In the genomic region with DNA sequence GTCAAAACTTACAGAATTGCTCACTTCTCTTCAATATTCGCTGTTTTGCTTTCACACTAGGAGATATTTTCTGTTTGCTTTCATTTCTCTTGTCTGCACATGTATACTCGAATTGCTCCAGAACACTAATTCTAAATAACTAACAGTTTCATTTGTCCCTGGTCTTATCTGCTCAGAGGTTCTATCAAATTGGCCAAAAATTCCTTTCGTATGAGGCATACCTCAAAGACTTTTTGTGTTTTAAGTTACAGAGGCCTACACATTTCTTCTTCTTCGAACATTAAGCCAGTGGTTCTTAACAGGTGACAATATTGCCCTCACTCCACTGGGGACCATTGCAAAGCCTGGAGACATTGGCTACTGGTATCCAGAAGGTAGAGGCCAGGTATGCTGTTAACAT, we compare ENCODE assay signal across 36 cellular contexts.
"Had no signal": no experiment of that assay in that cellular context is flagged by ENCODE, and none has a peak within 500 bp of the region (broad histone marks: within the 10 kb centered on the region; RNA-seq: fewer than 3 reads in every experiment).

No MANE protein-coding gene starts in this region.

- H3K36me3 Mint-ChIP-seq: naive B cell; stimulated activated effector memory CD8-positive, alpha-beta T cell treated with anti-CD3 and anti-CD28 coated beads, Interleukin-12 subunit alpha, Interleukin-12 subunit beta, amount 100 ng/mL, for 72 hours; WTC11 had no signal

- H3K4me2 ChIP-seq: hepatocyte had no signal

- H3K27me3 Mint-ChIP-seq: activated CD4-positive, alpha-beta memory T cell treated with anti-CD3 and anti-CD28 coated beads, Interleukin-2, amount 10 ng/mL, durations not matched to agents 7 days and 5 days; activated CD4-positive, alpha-beta T cell treated with anti-CD3 and anti-CD28 coated beads, Interleukin-2, amount 10 ng/mL, durations not matched to agents 7 days and 5 days; dendritic cell treated with granulocyte-macrophage colony-stimulating factor and Interleukin-4, amounts not matched to agents 40 ng/mL and 50 ng/mL, for 4 days; naive B cell; progenitor cell of endocrine pancreas; stimulated activated naive CD8-positive, alpha-beta T cell treated with anti-CD3 and anti-CD28 coated beads, Interleukin-15, Interleukin-2, amounts not matched to agents 100 ng/mL and 50 ng/mL, for 24 hours had no signal

- H3K4me1 Mint-ChIP-seq: activated CD4-positive, alpha-beta memory T cell treated with anti-CD3 and anti-CD28 coated beads, Interleukin-2, amount 10 ng/mL, durations not matched to agents 7 days and 5 days; activated CD4-positive, alpha-beta T cell treated with anti-CD3 and anti-CD28 coated beads, Interleukin-2, amount 10 ng/mL, durations not matched to agents 7 days and 5 days; naive B cell; nephron progenitor cell; stimulated activated effector memory CD8-positive, alpha-beta T cell treated with anti-CD3 and anti-CD28 coated beads, Interleukin-12 subunit alpha, Interleukin-12 subunit beta, amount 100 ng/mL, for 72 hours; WTC11 had no signal

- H3K9me3 Mint-ChIP-seq: activated CD4-positive, alpha-beta memory T cell treated with anti-CD3 and anti-CD28 coated beads, Interleukin-2, amount 10 ng/mL, durations not matched to agents 7 days and 5 days; activated CD4-positive, alpha-beta T cell treated with anti-CD3 and anti-CD28 coated beads, Interleukin-2, amount 10 ng/mL, durations not matched to agents 7 days and 5 days; activated T-cell treated with anti-CD3 and anti-CD28 coated beads, Interleukin-2, amount 50 U/mL, for 24 hours; stimulated activated effector memory CD8-positive, alpha-beta T cell treated with anti-CD3 and anti-CD28 coated beads, Interleukin-12 subunit alpha, Interleukin-12 subunit beta, amount 100 ng/mL, for 72 hours; stimulated activated naive CD8-positive, alpha-beta T cell treated with anti-CD3 and anti-CD28 coated beads, Interleukin-15, Interleukin-2, amounts not matched to agents 100 ng/mL and 50 ng/mL, for 24 hours; T-helper 1 cell treated with Interleukin-12 subunit alpha and Interleukin-12 subunit beta and Interleukin-4 antibody, amounts not matched to agents 30 μg/mL and 1 μg/mL, for 36 hours had no signal

- DNase-seq: activated CD4-positive, alpha-beta memory T cell treated with anti-CD3 and anti-CD28 coated beads, Interleukin-2, amount 10 ng/mL, durations not matched to agents 7 days and 5 days; activated CD4-positive, alpha-beta T cell treated with anti-CD3 and anti-CD28 coated beads for 1 hour; activated CD4-positive, alpha-beta T cell treated with anti-CD3 and anti-CD28 coated beads, Interleukin-2, amount 10 ng/mL, durations not matched to agents 7 days and 5 days; activated CD8-positive, alpha-beta memory T cell treated with anti-CD3 and anti-CD28 coated beads, Interleukin-2, amount 50 U/mL, for 48 hours; activated gamma-delta T cell; activated naive CD4-positive, alpha-beta T cell treated with anti-CD3 and anti-CD28 coated beads, Interleukin-2, amount 50 U/mL, for 16 hours; activated T-cell treated with anti-CD3 and anti-CD28 coated beads, Interleukin-2, amount 50 U/mL, for 24 hours; anterior cingulate cortex; brain microvascular endothelial cell; caudate nucleus; effector CD4-positive, alpha-beta T cell; gastrocnemius medialis; glutamatergic neuron; left colon; mammary epithelial cell; naive B cell; nephron progenitor cell; ovary; stimulated activated CD4-positive, alpha-beta T cell treated with anti-CD3 and anti-CD28 coated beads, Interleukin-4, amount 100 ng/mL, for 24 hours; T1000; trophoblast cell had no signal

- H3K4me3 ChIP-seq: esophagus muscularis mucosa, gastrocnemius medialis, hepatocyte, ovary, skin epidermis, thoracic aorta had no signal

- H3K36me3 ChIP-seq: brain microvascular endothelial cell, esophagus muscularis mucosa, gastrocnemius medialis, neutrophil, ovary, thoracic aorta had no signal

- H3K27ac ChIP-seq: brain microvascular endothelial cell, esophagus muscularis mucosa, gastrocnemius medialis, hepatocyte, neutrophil, ovary, skin epidermis, thoracic aorta had no signal

- FAIRE-seq: keratinocyte, urothelium cell line had no signal

- H3K4me3 Mint-ChIP-seq: activated CD4-positive, alpha-beta memory T cell treated with anti-CD3 and anti-CD28 coated beads, Interleukin-2, amount 10 ng/mL, durations not matched to agents 7 days and 5 days; activated CD4-positive, alpha-beta T cell treated with anti-CD3 and anti-CD28 coated beads, Interleukin-2, amount 10 ng/mL, durations not matched to agents 7 days and 5 days; activated T-cell treated with anti-CD3 and anti-CD28 coated beads, Interleukin-2, amount 50 U/mL, for 24 hours; dendritic cell treated with granulocyte-macrophage colony-stimulating factor and Interleukin-4, amounts not matched to agents 40 ng/mL and 50 ng/mL, for 4 days; mesothelial cell of epicardium; naive B cell; nephron progenitor cell; stimulated activated effector memory CD8-positive, alpha-beta T cell treated with anti-CD3 and anti-CD28 coated beads, Interleukin-12 subunit alpha, Interleukin-12 subunit beta, amount 100 ng/mL, for 72 hours; stimulated activated naive CD8-positive, alpha-beta T cell treated with anti-CD3 and anti-CD28 coated beads, Interleukin-15, Interleukin-2, amounts not matched to agents 100 ng/mL and 50 ng/mL, for 24 hours; T-helper 1 cell treated with Interleukin-12 subunit alpha and Interleukin-12 subunit beta and Interleukin-4 antibody, amounts not matched to agents 30 μg/mL and 1 μg/mL, for 36 hours; WTC11 had no signal

- ATAC-seq: gastrocnemius medialis; left colon; sciatic nerve; stimulated activated effector memory CD8-positive, alpha-beta T cell treated with anti-CD3 and anti-CD28 coated beads, Interleukin-12 subunit alpha, Interleukin-12 subunit beta, amount 100 ng/mL, for 72 hours; WTC11 had no signal

- H3K4me1 ChIP-seq: esophagus muscularis mucosa, gastrocnemius medialis had no signal

- H3K27me3 ChIP-seq: brain microvascular endothelial cell, esophagus muscularis mucosa, gastrocnemius medialis, hepatocyte, neutrophil, ovary had no signal

- H3K79me2 ChIP-seq: hepatocyte had no signal

- H3K27ac Mint-ChIP-seq: activated CD4-positive, alpha-beta memory T cell treated with anti-CD3 and anti-CD28 coated beads, Interleukin-2, amount 10 ng/mL, durations not matched to agents 7 days and 5 days; activated CD4-positive, alpha-beta T cell treated with anti-CD3 and anti-CD28 coated beads, Interleukin-2, amount 10 ng/mL, durations not matched to agents 7 days and 5 days; activated T-cell treated with anti-CD3 and anti-CD28 coated beads, Interleukin-2, amount 50 U/mL, for 24 hours; dendritic cell treated with granulocyte-macrophage colony-stimulating factor and Interleukin-4, amounts not matched to agents 40 ng/mL and 50 ng/mL, for 4 days; naive B cell; nephron progenitor cell; progenitor cell of endocrine pancreas; stimulated activated effector memory CD8-positive, alpha-beta T cell treated with anti-CD3 and anti-CD28 coated beads, Interleukin-12 subunit alpha, Interleukin-12 subunit beta, amount 100 ng/mL, for 72 hours; stimulated activated naive CD8-positive, alpha-beta T cell treated with anti-CD3 and anti-CD28 coated beads, Interleukin-15, Interleukin-2, amounts not matched to agents 100 ng/mL and 50 ng/mL, for 24 hours; T-helper 1 cell treated with Interleukin-12 subunit alpha and Interleukin-12 subunit beta and Interleukin-4 antibody, amounts not matched to agents 30 μg/mL and 1 μg/mL, for 36 hours; WTC11 had no signal
